ENCODE assay signal across 15 cellular contexts in the genomic region with DNA sequence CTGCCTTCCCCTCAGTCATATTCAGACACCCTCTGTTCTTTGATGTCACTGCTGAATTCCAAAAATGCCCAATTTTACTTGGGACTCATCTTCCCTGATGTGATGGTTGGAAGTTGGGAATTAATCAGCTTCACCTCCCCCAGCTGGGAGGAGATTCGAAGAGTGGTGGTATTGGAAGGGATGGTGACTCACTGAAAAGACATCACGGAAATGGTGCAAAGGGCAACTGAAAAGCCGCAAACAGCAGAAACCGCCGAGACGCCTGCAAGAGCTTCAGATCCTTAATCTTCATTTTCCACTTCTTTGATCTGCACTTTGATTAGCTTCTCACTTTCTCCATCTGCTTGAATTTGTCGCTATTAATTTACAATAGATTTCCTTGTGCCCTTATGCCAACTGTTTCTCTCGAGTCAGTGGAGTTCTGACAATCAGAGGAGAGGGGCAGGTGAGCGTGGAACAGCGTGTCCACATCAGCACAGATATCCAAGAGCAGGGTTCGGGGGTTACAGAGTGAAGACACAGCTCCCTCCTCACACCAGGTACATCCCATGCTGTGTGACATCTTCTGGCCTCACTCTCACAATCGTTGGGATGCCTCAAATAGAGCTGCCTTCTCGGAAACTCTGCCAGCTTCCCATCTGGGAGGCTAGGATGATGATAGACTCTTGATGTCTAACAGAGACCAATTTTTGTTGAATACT.
DNase-seq lines count a peak whose midpoint lies in the region; ATAC-seq, FAIRE-seq and TF ChIP-seq lines count a peak whose summit lies in the region.
"Had no signal": no experiment of that assay in that cellular context is flagged by ENCODE, and none has a peak within 500 bp of the region (broad histone marks: within the 10 kb centered on the region; RNA-seq: fewer than 3 reads in every experiment).

No MANE protein-coding gene starts in this region.

- FAIRE-seq in urothelium cell line (lab: Jason Lieb, UNC) = peak; percentile 97
- FAIRE-seq: GM12878 had no signal

- no peak for TF ChIP-seq CTCF in astrocyte of the spinal cord (IDR thresholded peaks at IDR 0.05; ENCODE audit: low read depth, low read length)
- no peak for TF ChIP-seq CTCF in GM13977 (IDR thresholded peaks at IDR 0.05; ENCODE audit: extremely low read depth, insufficient read depth, missing control alignments)

- ATAC-seq in GM21737 (IDR thresholded peaks at IDR 0.05; ENCODE audit: unreplicated experiment) (no peak), GM21515 (IDR thresholded peaks at IDR 0.05; ENCODE audit: unreplicated experiment) (no peak)
- ATAC-seq: GM12878 had no signal

- in situ Hi-C loops in astrocyte of the spinal cord (cut with HindIII; ENCODE audit: low sequenced_read_pairs) = no loop called here
- in situ Hi-C loops in GM13977 (cut with MboI; ENCODE audit: low pct_unique_long_range_greater_than_20kb, low sequenced_read_pairs, unreplicated experiment) = no loop called here

- no peak overlapping the region for H3K4me3 ChIP-seq in astrocyte of the spinal cord (ENCODE audit: low read depth, low read length)
- H3K4me3 ChIP-seq: ascending aorta, GM12878, GM23248 had no signal

- DNase-seq in stimulated activated CD4-positive, alpha-beta T cell treated with anti-CD3 and anti-CD28 coated beads, Interleukin-15, amount 100 ng/mL, for 24 hours = peak; percentile 22
- no peak for DNase-seq in stimulated activated CD4-positive, alpha-beta T cell treated with anti-CD3 and anti-CD28 coated beads, Interleukin-2, amount 100 ng/mL, for 24 hours
- DNase-seq in NOMO-1 (lab: John Stamatoyannopoulos, UW; ENCODE audit: unreplicated experiment in 2 of 2) (peak; percentile 76 to 91), astrocyte of the spinal cord (ENCODE audit: low read depth, low spot score) (peak; percentile 4), urothelium cell line (ENCODE audit: low spot score) (peak; percentile 91), GM13977 (ENCODE audit: low spot score) (no peak)
- DNase-seq: DND-41; GM23248; NCI-H1105 treated with DMSO at 0.1 percent for 48 hours; NCI-H510A; stimulated activated naive CD4-positive, alpha-beta T cell had no signal

Comparison
In these comparisons a context has a peak if more than half of its experiments do, and no peak if none do; other contexts are left out.
1. DNase-seq: peak in stimulated activated CD4-positive, alpha-beta T cell treated with anti-CD3 and anti-CD28 coated beads, Interleukin-15, amount 100 ng/mL, for 24 hours (single experiment), NOMO-1 (2 of 2), astrocyte of the spinal cord (single experiment) and urothelium cell line (single experiment); none in stimulated activated CD4-positive, alpha-beta T cell treated with anti-CD3 and anti-CD28 coated beads, Interleukin-2, amount 100 ng/mL, for 24 hours (0 of 2) and GM13977 (single experiment).